Comparison of ENCODE assay signal across 8 cellular contexts in the genomic region with DNA sequence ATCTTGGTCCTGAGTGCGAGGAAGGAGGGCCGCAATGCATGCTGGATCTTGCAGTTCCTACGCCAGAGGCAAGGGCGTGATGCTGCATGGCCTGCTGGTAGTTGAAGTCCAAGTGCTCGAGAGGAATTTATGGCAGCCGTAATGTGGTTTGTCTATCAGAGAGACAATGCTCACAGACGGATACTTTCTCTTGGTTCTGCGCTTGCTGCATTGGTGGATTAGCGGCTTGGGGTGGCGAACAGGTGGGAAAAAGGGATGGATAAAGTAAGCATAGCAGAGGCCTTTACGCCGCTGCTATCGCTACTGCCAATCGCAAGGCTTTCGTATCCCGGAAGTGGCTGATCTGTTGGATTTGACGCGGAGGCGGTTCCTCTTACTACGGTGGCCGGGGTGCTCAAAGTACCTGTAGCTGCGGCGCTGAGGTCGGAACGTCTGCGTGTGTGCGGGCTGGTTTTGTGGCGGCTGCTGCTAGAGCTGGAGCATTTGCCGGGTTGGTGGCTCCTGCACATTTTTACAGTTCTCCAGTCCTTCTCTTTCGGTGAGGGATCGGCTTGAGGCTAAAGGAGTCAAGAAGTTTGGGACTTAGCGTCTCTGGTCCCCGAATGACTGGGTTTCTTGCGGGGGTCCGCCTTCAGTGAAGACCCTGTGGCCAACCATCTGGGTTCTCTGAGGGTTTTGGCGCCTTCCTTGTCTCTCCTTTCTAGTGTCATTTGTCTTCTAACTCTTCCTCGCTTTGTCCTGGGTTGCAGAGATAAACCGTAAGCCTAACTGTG. TPM values are rescaled to one million over a fixed set of nuclear protein-coding genes. Genes with fewer than 3 reads are reported as not detected.
DNase-seq lines count a peak whose midpoint lies in the region; ATAC-seq and TF ChIP-seq lines count a peak whose summit lies in the region.

A gene with protein sequence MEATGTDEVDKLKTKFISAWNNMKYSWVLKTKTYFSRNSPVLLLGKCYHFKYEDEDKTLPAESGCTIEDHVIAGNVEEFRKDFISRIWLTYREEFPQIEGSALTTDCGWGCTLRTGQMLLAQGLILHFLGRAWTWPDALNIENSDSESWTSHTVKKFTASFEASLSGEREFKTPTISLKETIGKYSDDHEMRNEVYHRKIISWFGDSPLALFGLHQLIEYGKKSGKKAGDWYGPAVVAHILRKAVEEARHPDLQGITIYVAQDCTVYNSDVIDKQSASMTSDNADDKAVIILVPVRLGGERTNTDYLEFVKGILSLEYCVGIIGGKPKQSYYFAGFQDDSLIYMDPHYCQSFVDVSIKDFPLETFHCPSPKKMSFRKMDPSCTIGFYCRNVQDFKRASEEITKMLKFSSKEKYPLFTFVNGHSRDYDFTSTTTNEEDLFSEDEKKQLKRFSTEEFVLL (plus strand): TSS at position 397 of the 773 bp plus-strand sequence. CDS start 19,655 bp downstream, outside the sequence.

- DNase-seq in Ammon's horn (ENCODE audit: low spot score) (peak; percentile 99), NCI-H460 (ENCODE audit: extremely low read depth, low read depth) (peak; percentile 95), kidney glomerular epithelial cell (lab: John Stamatoyannopoulos, UW) (peak; percentile 99)
- peak; percentile 88 for DNase-seq in activated CD4-positive, alpha-beta T cell treated with anti-CD3 and anti-CD28 coated beads for 1 hour
- DNase-seq in stimulated activated CD4-positive, alpha-beta T cell treated with anti-CD3 and anti-CD28 coated beads, Interleukin-1b, Interleukin-23, amount 100 ng/mL, for 1 hour (ENCODE audit: low read depth in 2 of 2), result peak; percentile 67 to 76

- ATAC-seq in HG03432 (IDR thresholded peaks at IDR 0.05; ENCODE audit: unreplicated experiment), result peak; percentile 94

- peak; percentile 90 for TF ChIP-seq POLR2A in GM19193 (IDR thresholded peaks at IDR 0.05; ENCODE audit: extremely low read depth, insufficient read depth, insufficient read length)

- H3K27ac ChIP-seq in cingulate gyrus (ENCODE audit: low read depth, low read length), result peak within 1 kb of the TSS; percentile 98

RNA-seq across cellular contexts. Expression of the gene that starts here (rescaled TPM):
- total RNA-seq in NCI-H460 (2014; rRNA removed; shearing (Covaris generic)), result 12.7 and 13.9 TPM in 2 replicates
- polyA plus RNA-seq in NCI-H460 (2014; cell fraction: nucleus; rRNA removed), result 4.9 and 11.6 TPM in 2 replicates

Comparison
In these comparisons a context has a peak if more than half of its experiments do, and no peak if none do; other contexts are left out.
1. Peak in every context shown above with its lines: DNase-seq, ATAC-seq and H3K27ac ChIP-seq.